Comparison of ENCODE assay signal across 1 cellular context in the genomic region with DNA sequence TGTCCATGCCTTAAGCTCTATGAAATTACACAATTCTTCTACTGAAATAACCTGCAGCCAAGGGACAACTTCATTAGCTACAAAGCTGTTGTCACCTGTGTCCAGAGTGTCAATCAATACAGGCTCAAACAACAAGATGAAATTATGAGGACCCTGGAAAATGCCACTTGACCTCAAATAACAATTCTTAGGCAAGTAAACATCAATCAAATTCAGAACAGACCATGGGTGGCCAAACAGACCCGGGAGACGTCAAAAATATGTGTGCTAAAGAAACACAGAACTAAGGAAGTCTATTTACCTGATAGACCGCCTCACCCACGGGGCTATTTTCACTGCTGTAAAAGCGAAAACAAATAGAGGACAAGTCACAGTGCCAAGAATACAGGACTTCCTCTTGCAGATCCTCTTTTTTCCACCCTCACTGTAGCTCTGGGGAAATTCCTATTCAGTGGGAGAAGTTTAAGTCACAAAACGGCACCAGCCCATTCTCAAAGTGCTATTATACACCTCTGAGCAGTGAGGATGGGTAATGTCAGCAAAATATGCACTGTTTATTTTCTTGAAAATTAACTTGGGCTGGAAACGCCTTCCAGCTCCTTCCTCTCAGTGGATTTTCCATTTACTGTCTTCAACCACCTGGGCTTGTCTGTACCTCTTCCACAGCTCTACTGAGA.
TF ChIP-seq lines count a peak whose summit lies in the region.

No MANE protein-coding gene starts in this region.

TF ChIP-seq in GM23338, 12 proteins besides CTCF, POLR2A, EP300 and RAD21 (continued from another document):
- TF ChIP-seq, protein P1, sequence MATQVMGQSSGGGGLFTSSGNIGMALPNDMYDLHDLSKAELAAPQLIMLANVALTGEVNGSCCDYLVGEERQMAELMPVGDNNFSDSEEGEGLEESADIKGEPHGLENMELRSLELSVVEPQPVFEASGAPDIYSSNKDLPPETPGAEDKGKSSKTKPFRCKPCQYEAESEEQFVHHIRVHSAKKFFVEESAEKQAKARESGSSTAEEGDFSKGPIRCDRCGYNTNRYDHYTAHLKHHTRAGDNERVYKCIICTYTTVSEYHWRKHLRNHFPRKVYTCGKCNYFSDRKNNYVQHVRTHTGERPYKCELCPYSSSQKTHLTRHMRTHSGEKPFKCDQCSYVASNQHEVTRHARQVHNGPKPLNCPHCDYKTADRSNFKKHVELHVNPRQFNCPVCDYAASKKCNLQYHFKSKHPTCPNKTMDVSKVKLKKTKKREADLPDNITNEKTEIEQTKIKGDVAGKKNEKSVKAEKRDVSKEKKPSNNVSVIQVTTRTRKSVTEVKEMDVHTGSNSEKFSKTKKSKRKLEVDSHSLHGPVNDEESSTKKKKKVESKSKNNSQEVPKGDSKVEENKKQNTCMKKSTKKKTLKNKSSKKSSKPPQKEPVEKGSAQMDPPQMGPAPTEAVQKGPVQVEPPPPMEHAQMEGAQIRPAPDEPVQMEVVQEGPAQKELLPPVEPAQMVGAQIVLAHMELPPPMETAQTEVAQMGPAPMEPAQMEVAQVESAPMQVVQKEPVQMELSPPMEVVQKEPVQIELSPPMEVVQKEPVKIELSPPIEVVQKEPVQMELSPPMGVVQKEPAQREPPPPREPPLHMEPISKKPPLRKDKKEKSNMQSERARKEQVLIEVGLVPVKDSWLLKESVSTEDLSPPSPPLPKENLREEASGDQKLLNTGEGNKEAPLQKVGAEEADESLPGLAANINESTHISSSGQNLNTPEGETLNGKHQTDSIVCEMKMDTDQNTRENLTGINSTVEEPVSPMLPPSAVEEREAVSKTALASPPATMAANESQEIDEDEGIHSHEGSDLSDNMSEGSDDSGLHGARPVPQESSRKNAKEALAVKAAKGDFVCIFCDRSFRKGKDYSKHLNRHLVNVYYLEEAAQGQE (IDR thresholded peaks at IDR 0.05; ENCODE audit: unreplicated experiment): no peak
- no peak for TF ChIP-seq NANOG (IDR thresholded peaks at IDR 0.05; ENCODE audit: borderline replicate concordance)
- no peak for TF ChIP-seq EZH2 (IDR thresholded peaks at IDR 0.05; ENCODE audit: low read depth, unreplicated experiment)
- TF ChIP-seq ZNF331 (CRISPR knock-in tag; IDR thresholded peaks at IDR 0.05; ENCODE audit: low read depth): no peak
